11 cellular contexts compared by ENCODE assay signal in genomic region chr18:59950215-59950944, GRCh38. TPM values are rescaled to one million over a fixed set of nuclear protein-coding genes. Genes with fewer than 3 reads are reported as not detected.
DNase-seq lines count a peak whose midpoint lies in the region; ATAC-seq lines count a peak whose summit lies in the region.
"Had no signal": no experiment of that assay in that cellular context is flagged by ENCODE, and none has a peak within 500 bp of the region (broad histone marks: within the 10 kb centered on the region; RNA-seq: fewer than 3 reads in every experiment).

No MANE protein-coding gene starts in this region.

- H3K9me3 ChIP-seq in SJCRH30 (replicated peaks): no peaks in the 10 kb centered on the region

- peaks cover 7% of the 10 kb centered on the region for H3K4me1 ChIP-seq in SJCRH30

- H3K27me3 ChIP-seq in SJCRH30: no peaks in the 10 kb centered on the region

- H3K4me3 ChIP-seq in SJCRH30: no peak overlapping the region

- no peaks in the 10 kb centered on the region for H3K36me3 ChIP-seq in SJCRH30

- DNase-seq in stimulated activated CD4-positive, alpha-beta T cell treated with anti-CD3 and anti-CD28 coated beads, Interleukin-2, amount 100 ng/mL, for 48 hours: peak; percentile 9 to 15
- no peak for DNase-seq in stimulated activated CD4-positive, alpha-beta T cell treated with anti-CD3 and anti-CD28 coated beads, Interleukin-4, amount 100 ng/mL, for 24 hours
- peak; percentile 29 to 68 for DNase-seq in SJCRH30
- DNase-seq in stromal cell of bone marrow (ENCODE audit: low read depth): peak; percentile 80
- DNase-seq in NCI-H510A (lab: John Stamatoyannopoulos, UW): no peak
- no peak for DNase-seq in NOMO-1 treated with DMSO at 0.1 percent for 48 hours (lab: John Stamatoyannopoulos, UW; ENCODE audit: unreplicated experiment)
- no peak for DNase-seq in kidney glomerular epithelial cell (lab: John Stamatoyannopoulos, UW)
- DNase-seq: effector memory CD4-positive, alpha-beta T cell had no signal

- H3K27ac ChIP-seq in SJCRH30: no peak overlapping the region

- peak; percentile 43 for ATAC-seq in HG02943 (IDR thresholded peaks at IDR 0.05; ENCODE audit: low read depth, unreplicated experiment)
- ATAC-seq: left lobe of liver, Right ventricle myocardium inferior had no signal

RNA-seq across cellular contexts. Expression of gene PMAIP1, which starts 50.6 kb away (rescaled TPM):
- 10.6 and 15.7 TPM in 2 replicates for total RNA-seq in SJCRH30 (2014; rRNA removed; shearing (Covaris generic))

Comparison
In these comparisons a context has a peak if more than half of its experiments do, and no peak if none do; other contexts are left out.
1. DNase-seq: peak in stimulated activated CD4-positive, alpha-beta T cell treated with anti-CD3 and anti-CD28 coated beads, Interleukin-2, amount 100 ng/mL, for 48 hours (2 of 2), SJCRH30 (2 of 2) and stromal cell of bone marrow (single experiment); none in stimulated activated CD4-positive, alpha-beta T cell treated with anti-CD3 and anti-CD28 coated beads, Interleukin-4, amount 100 ng/mL, for 24 hours (single experiment), NCI-H510A (single experiment), NOMO-1 treated with DMSO at 0.1 percent for 48 hours (single experiment) and kidney glomerular epithelial cell (single experiment).